Comparison of ENCODE assay signal across 8 cellular contexts in the genomic region with DNA sequence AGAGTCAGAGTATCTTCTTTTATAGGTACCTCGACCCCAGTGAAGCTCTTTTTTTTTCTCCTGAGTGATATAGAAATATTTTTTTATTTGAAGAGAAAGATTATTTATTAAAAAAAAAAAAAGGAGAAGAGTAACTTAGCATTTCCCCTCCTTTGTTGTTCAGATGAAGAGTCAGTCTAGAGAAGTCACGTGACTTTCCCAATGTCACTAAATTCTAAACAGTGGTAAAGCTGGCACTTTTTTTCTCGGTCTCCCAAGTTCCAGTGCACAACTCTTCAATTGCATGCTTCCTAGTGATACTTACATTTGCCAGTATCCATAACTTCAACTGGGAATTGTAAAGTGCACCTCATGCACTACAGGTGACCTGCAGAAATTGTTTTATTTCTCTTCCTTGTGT.
"Had no signal": no experiment of that assay in that cellular context is flagged by ENCODE, and none has a peak within 500 bp of the region (broad histone marks: within the 10 kb centered on the region; RNA-seq: fewer than 3 reads in every experiment).

No MANE protein-coding gene starts in this region.

- FAIRE-seq: HepG2, HTR-8/SVneo had no signal

- ATAC-seq: HepG2 had no signal

- H3K36me3 Mint-ChIP-seq: IgD-negative memory B cell had no signal

- H3K27ac ChIP-seq: HL-60, KMS-11 had no signal

- H3K27ac Mint-ChIP-seq: IgD-negative memory B cell had no signal

- H3K4me2 ChIP-seq: KMS-11 had no signal

- H3K9ac ChIP-seq: KMS-11 had no signal

- H3K9me3 Mint-ChIP-seq: IgD-negative memory B cell had no signal

- H3K27me3 Mint-ChIP-seq: IgD-negative memory B cell had no signal

- DNase-seq: IMR-90, KBM-7, KG1 had no signal

- H3K4me3 Mint-ChIP-seq: IgD-negative memory B cell had no signal
